Comparison of ENCODE assay signal across 8 cellular contexts in genomic region chr19:58407658-58408151, GRCh38. TPM values are rescaled to one million over a fixed set of nuclear protein-coding genes. Genes with fewer than 3 reads are reported as not detected.
DNase-seq lines count a peak whose midpoint lies in the region; ATAC-seq and TF ChIP-seq lines count a peak whose summit lies in the region.

No MANE protein-coding gene starts in this region.

- no peaks in the 10 kb centered on the region for H3K9me3 ChIP-seq in CD4-positive, alpha-beta T cell (ENCODE audit: control insufficient read depth, low read length)
- H3K9me3 ChIP-seq in iPS-18c (ENCODE audit: control insufficient read depth, insufficient read depth, low read length), result no peaks in the 10 kb centered on the region

- no peak for TF ChIP-seq CTCF in CD4-positive, alpha-beta T cell (IDR thresholded peaks at IDR 0.05)

- H3K27me3 ChIP-seq in CD4-positive, alpha-beta T cell (ENCODE audit: control insufficient read depth, insufficient read depth, low read length), result no peaks in the 10 kb centered on the region

- no peak for DNase-seq in CD4-positive, alpha-beta T cell
- no peak for DNase-seq in activated naive CD8-positive, alpha-beta T cell treated with anti-CD3 and anti-CD28 coated beads for 36 hours

- H3K27ac ChIP-seq in CD4-positive, alpha-beta T cell (ENCODE audit: low read depth, low read length), result peak overlapping the region; percentile 70

- peak overlapping the region; percentile 94 for H3K27ac Mint-ChIP-seq in CD4-positive, alpha-beta T cell
- H3K27ac Mint-ChIP-seq in activated naive CD8-positive, alpha-beta T cell treated with anti-CD3 and anti-CD28 coated beads for 36 hours, result peak overlapping the region; percentile 92
- peak overlapping the region; percentile 87 for H3K27ac Mint-ChIP-seq in stimulated activated memory B cell treated with anti-CD40 and anti-IgM and Interleukin-4, amounts not matched to agents 10 μg/mL and 1 μg/mL and 100 μg/mL, for 72 hours

- H3K4me3 Mint-ChIP-seq in CD4-positive, alpha-beta T cell, result peak overlapping the region; percentile 99
- H3K4me3 Mint-ChIP-seq in activated naive CD8-positive, alpha-beta T cell treated with anti-CD3 and anti-CD28 coated beads for 36 hours, result peak overlapping the region; percentile 90
- H3K4me3 Mint-ChIP-seq in stimulated activated memory B cell treated with anti-CD40 and anti-IgM and Interleukin-4, amounts not matched to agents 10 μg/mL and 1 μg/mL and 100 μg/mL, for 72 hours, result peak overlapping the region; percentile 83

- peak overlapping the region; percentile 88 for H3K4me3 ChIP-seq in iPS-18c (ENCODE audit: insufficient read depth, low read depth, low read length)

- peaks cover 15% of the 10 kb centered on the region for H3K36me3 Mint-ChIP-seq in CD4-positive, alpha-beta T cell (ENCODE audit: low read depth)
- H3K36me3 Mint-ChIP-seq in activated naive CD8-positive, alpha-beta T cell treated with anti-CD3 and anti-CD28 coated beads for 36 hours, result peaks cover 11% of the 10 kb centered on the region
- peaks cover 5% of the 10 kb centered on the region for H3K36me3 Mint-ChIP-seq in stimulated activated memory B cell treated with anti-CD40 and anti-IgM and Interleukin-4, amounts not matched to agents 10 μg/mL and 1 μg/mL and 100 μg/mL, for 72 hours

- no peaks in the 10 kb centered on the region for H3K9me3 Mint-ChIP-seq in CD4-positive, alpha-beta T cell
- no peaks in the 10 kb centered on the region for H3K9me3 Mint-ChIP-seq in activated naive CD8-positive, alpha-beta T cell treated with anti-CD3 and anti-CD28 coated beads for 36 hours
- H3K9me3 Mint-ChIP-seq in stimulated activated memory B cell treated with anti-CD40 and anti-IgM and Interleukin-4, amounts not matched to agents 10 μg/mL and 1 μg/mL and 100 μg/mL, for 72 hours, result no peaks in the 10 kb centered on the region

- CTCF ChIA-PET in CD4-positive, alpha-beta T cell (lab: Charles Lee), result no interaction called here

- POLR2A ChIA-PET in CD4-positive, alpha-beta T cell (lab: Charles Lee), result interaction anchor here (1.0 to 1.8 kb wide), 7 partner anchors 21 to 136 kb away, joined by 3 to 15 read pairs (median 8); partner anchors contain the start of genes ERVK3-1, RPS5, TRIM28 and ZNF132

- ATAC-seq in CD4-positive, alpha-beta T cell (ENCODE audit: poor library complexity), result no peak
- ATAC-seq in HG03135 (IDR thresholded peaks at IDR 0.05; ENCODE audit: unreplicated experiment) (peak; percentile 2), HG02885 (IDR thresholded peaks at IDR 0.05; ENCODE audit: poor library complexity, unreplicated experiment) (no peak), GM18498 (IDR thresholded peaks at IDR 0.05; ENCODE audit: unreplicated experiment) (no peak), GM21423 (IDR thresholded peaks at IDR 0.05; ENCODE audit: unreplicated experiment) (no peak)
- peak; percentile 32 for ATAC-seq in stimulated activated memory B cell treated with anti-CD40 and anti-IgM and Interleukin-4, amounts not matched to agents 10 μg/mL and 1 μg/mL and 100 μg/mL, for 72 hours

- intact Hi-C loops in CD4-positive, alpha-beta T cell (cut with DNase I, micrococcal nuclease), result loop anchor here (1.0 to 5.0 kb wide), 7 partner anchors 20 to 69 kb away; partner anchors contain the start of genes ZNF132 (in 2 of the 2), ZNF324B (in 2 of the 2), RPS5 (in 1 of the 2) and ZNF446 (in 1 of the 2)

- peaks cover 39% of the 10 kb centered on the region for H3K4me1 Mint-ChIP-seq in CD4-positive, alpha-beta T cell (ENCODE audit: low read depth)
- peaks cover 29% of the 10 kb centered on the region for H3K4me1 Mint-ChIP-seq in activated naive CD8-positive, alpha-beta T cell treated with anti-CD3 and anti-CD28 coated beads for 36 hours
- peaks cover 42% of the 10 kb centered on the region for H3K4me1 Mint-ChIP-seq in stimulated activated memory B cell treated with anti-CD40 and anti-IgM and Interleukin-4, amounts not matched to agents 10 μg/mL and 1 μg/mL and 100 μg/mL, for 72 hours

- no peaks in the 10 kb centered on the region for H3K27me3 Mint-ChIP-seq in CD4-positive, alpha-beta T cell
- H3K27me3 Mint-ChIP-seq in activated naive CD8-positive, alpha-beta T cell treated with anti-CD3 and anti-CD28 coated beads for 36 hours, result no peaks in the 10 kb centered on the region
- no peaks in the 10 kb centered on the region for H3K27me3 Mint-ChIP-seq in stimulated activated memory B cell treated with anti-CD40 and anti-IgM and Interleukin-4, amounts not matched to agents 10 μg/mL and 1 μg/mL and 100 μg/mL, for 72 hours

RNA-seq across cellular contexts. Expression of gene ZNF584, which starts 0.7 kb away (rescaled TPM):
- total RNA-seq in CD4-positive, alpha-beta T cell, result 1 to 10 TPM; 1.7 to 1.8 TPM
- total RNA-seq in activated naive CD8-positive, alpha-beta T cell treated with anti-CD3 and anti-CD28 coated beads for 36 hours, result 10 to 100 TPM; 15.1 to 17.2 TPM

RNA-seq across cellular contexts. Expression of gene RNF225, which starts 12.2 kb away (rescaled TPM):
- under 1 TPM in 1 of 2 experiments, not detected in 1; 0.55 TPM for total RNA-seq in CD4-positive, alpha-beta T cell
- total RNA-seq in activated naive CD8-positive, alpha-beta T cell treated with anti-CD3 and anti-CD28 coated beads for 36 hours, result 1 to 10 TPM in 1 of 2 experiments, under 1 TPM in 1; 0.82 to 1.6 TPM

RNA-seq across cellular contexts. Expression of gene RPS5, which starts 20.6 kb away (rescaled TPM):
- 1,000 to 10,000 TPM; 1,619 to 1,646 TPM for total RNA-seq in CD4-positive, alpha-beta T cell
- 1,000 to 10,000 TPM; 1,717 to 1,777 TPM for total RNA-seq in activated naive CD8-positive, alpha-beta T cell treated with anti-CD3 and anti-CD28 coated beads for 36 hours

RNA-seq across cellular contexts. Expression of gene ZNF837, which starts 26.9 kb away (rescaled TPM):
- 1 to 10 TPM in 1 of 2 experiments, under 1 TPM in 1; 0.71 to 1.0 TPM for total RNA-seq in CD4-positive, alpha-beta T cell
- total RNA-seq in activated naive CD8-positive, alpha-beta T cell treated with anti-CD3 and anti-CD28 coated beads for 36 hours, result 1 to 10 TPM; 2.0 to 2.1 TPM

RNA-seq across cellular contexts. Expression of gene ZNF132, which starts 32.2 kb away (rescaled TPM):
- 1 to 10 TPM; 1.0 to 1.4 TPM for total RNA-seq in CD4-positive, alpha-beta T cell
- total RNA-seq in activated naive CD8-positive, alpha-beta T cell treated with anti-CD3 and anti-CD28 coated beads for 36 hours, result 1 to 10 TPM; 4.3 TPM

Comparison
In these comparisons a context has a peak if more than half of its experiments do, and no peak if none do; other contexts are left out.
1. ATAC-seq: peak in HG03135 (single experiment) and stimulated activated memory B cell treated with anti-CD40 and anti-IgM and Interleukin-4, amounts not matched to agents 10 μg/mL and 1 μg/mL and 100 μg/mL, for 72 hours (single experiment); none in CD4-positive, alpha-beta T cell (single experiment), HG02885 (single experiment), GM18498 (single experiment) and GM21423 (single experiment).
2. RNA of gene ZNF584, which starts 0.7 kb away (total RNA-seq): 15.1 to 17.2 TPM in activated naive CD8-positive, alpha-beta T cell treated with anti-CD3 and anti-CD28 coated beads for 36 hours; 1.7 to 1.8 TPM in CD4-positive, alpha-beta T cell; every median in the first group is over 4 times any median in the second.
3. Peak in every context shown above with its lines, with median percentiles within 50 percentile points of each other: H3K27ac Mint-ChIP-seq and H3K4me3 Mint-ChIP-seq.